In genomic region chr1:32806910-32807523, GRCh38 we compare ENCODE assay signal across 19 cellular contexts. TPM values are rescaled to one million over a fixed set of nuclear protein-coding genes. Genes with fewer than 3 reads are reported as not detected.
DNase-seq lines count a peak whose midpoint lies in the region; ATAC-seq, FAIRE-seq and TF ChIP-seq lines count a peak whose summit lies in the region.
"Had no signal": no experiment of that assay in that cellular context is flagged by ENCODE, and none has a peak within 500 bp of the region (broad histone marks: within the 10 kb centered on the region; RNA-seq: fewer than 3 reads in every experiment).

No MANE protein-coding gene starts in this region.

- H3K9me3 Mint-ChIP-seq in central memory CD8-positive, alpha-beta T cell, result no peaks in the 10 kb centered on the region
- peaks cover 39% of the 10 kb centered on the region for H3K9me3 Mint-ChIP-seq in nephron progenitor cell
- no peaks in the 10 kb centered on the region for H3K9me3 Mint-ChIP-seq in activated T-cell treated with anti-CD3 and anti-CD28 coated beads, Interleukin-2, amount 50 U/mL, for 72 hours
- H3K9me3 Mint-ChIP-seq: natural killer cell treated with Interleukin-12 subunit alpha and Interleukin-12 subunit beta and Interleukin-15 and Interleukin-18, amount 100 ng/mL, for 72 hours had no signal

- H3K4me3 Mint-ChIP-seq in central memory CD8-positive, alpha-beta T cell, result no peak overlapping the region
- H3K4me3 Mint-ChIP-seq in nephron progenitor cell, result no peak overlapping the region
- no peak overlapping the region for H3K4me3 Mint-ChIP-seq in activated T-cell treated with anti-CD3 and anti-CD28 coated beads, Interleukin-2, amount 50 U/mL, for 72 hours
- H3K4me3 Mint-ChIP-seq: natural killer cell treated with Interleukin-12 subunit alpha and Interleukin-12 subunit beta and Interleukin-15 and Interleukin-18, amount 100 ng/mL, for 72 hours had no signal

- peaks cover 44% of the 10 kb centered on the region for H3K36me3 ChIP-seq in BE2C
- H3K36me3 ChIP-seq in HepG2 (replicated peaks in 1 of 2; ENCODE audit: control insufficient read depth in 1 of 2, insufficient read depth in 2 of 2, low read length in 2 of 2), result peaks cover 18 to 73% of the 10 kb centered on the region in 2 experiments; a peak in 4 of 5 replicates
- H3K36me3 ChIP-seq in MM.1S (replicated peaks; ENCODE audit: insufficient read depth, low read length), result peaks cover 12% of the 10 kb centered on the region

- TF ChIP-seq POLR2A in GM12891 (IDR thresholded peaks at IDR 0.05; ENCODE audit: low read depth, low read length) (no peak; the same call in 1 of the 2 replicates), HepG2 (IDR thresholded peaks at IDR 0.05; ENCODE audit: insufficient read depth in 1 of 2, low read depth in 2 of 2, low read length in 2 of 2) (no peak)

- no peaks in the 10 kb centered on the region for H3K27me3 Mint-ChIP-seq in central memory CD8-positive, alpha-beta T cell
- H3K27me3 Mint-ChIP-seq in nephron progenitor cell (ENCODE audit: low read depth, poor library complexity), result peaks cover 3% of the 10 kb centered on the region
- no peaks in the 10 kb centered on the region for H3K27me3 Mint-ChIP-seq in activated T-cell treated with anti-CD3 and anti-CD28 coated beads, Interleukin-2, amount 50 U/mL, for 72 hours (ENCODE audit: low read depth)
- H3K27me3 Mint-ChIP-seq: natural killer cell treated with Interleukin-12 subunit alpha and Interleukin-12 subunit beta and Interleukin-15 and Interleukin-18, amount 100 ng/mL, for 72 hours had no signal

- TF ChIP-seq RAD21 in HepG2 (CRISPR knock-in tag; IDR thresholded peaks at IDR 0.05), result no peak

- H3K9ac ChIP-seq in HepG2 (ENCODE audit: insufficient read depth, low read depth, low read length) (no peak overlapping the region), MM.1S (ENCODE audit: low read length) (no peak overlapping the region)

- ATAC-seq in central memory CD8-positive, alpha-beta T cell (replicated peaks; ENCODE audit: extremely low read depth, poor library complexity, severe bottlenecking), result no peak
- no peak for ATAC-seq in HepG2
- ATAC-seq in activated T-cell treated with anti-CD3 and anti-CD28 coated beads, Interleukin-2, amount 50 U/mL, for 72 hours (replicated peaks in 1 of 2), result no peak
- ATAC-seq: esophagus mucosa; gastroesophageal sphincter; HCT116; natural killer cell treated with Interleukin-12 subunit alpha and Interleukin-12 subunit beta and Interleukin-15 and Interleukin-18, amount 100 ng/mL, for 72 hours had no signal

- intact Hi-C loops in HepG2 (cut with micrococcal nuclease; ENCODE audit: unreplicated experiment), result no loop called here

- H2AFZ ChIP-seq in HepG2 (ENCODE audit: low read length) (no peak overlapping the region), MM.1S (ENCODE audit: low read length) (no peak overlapping the region)

- no peak for FAIRE-seq in GM12891 (lab: Jason Lieb, UNC)
- no peak for FAIRE-seq in HepG2 (lab: Jason Lieb, UNC)

- peaks cover 21% of the 10 kb centered on the region for H3K4me1 Mint-ChIP-seq in central memory CD8-positive, alpha-beta T cell
- H3K4me1 Mint-ChIP-seq in nephron progenitor cell, result peaks cover 26% of the 10 kb centered on the region
- H3K4me1 Mint-ChIP-seq in activated T-cell treated with anti-CD3 and anti-CD28 coated beads, Interleukin-2, amount 50 U/mL, for 72 hours (ENCODE audit: low read depth), result peaks cover 55% of the 10 kb centered on the region

- peaks cover 13% of the 10 kb centered on the region; the same call in 1 of the 2 replicates for H4K20me1 ChIP-seq in HepG2 (ENCODE audit: insufficient read depth, low read length)
- peaks cover 15% of the 10 kb centered on the region for H4K20me1 ChIP-seq in MM.1S (ENCODE audit: insufficient read depth, low read length)

- H3K27ac ChIP-seq in HepG2 (ENCODE audit: extremely low read length, insufficient read depth, low read length) (no peak overlapping the region), MM.1S (ENCODE audit: low read length) (no peak overlapping the region)
- H3K27ac ChIP-seq: gastroesophageal sphincter, tibial nerve had no signal

- no peaks in the 10 kb centered on the region for H3K9me3 ChIP-seq in BE2C
- H3K9me3 ChIP-seq in HepG2 (ENCODE audit: low read length), result no peaks in the 10 kb centered on the region
- H3K9me3 ChIP-seq in MM.1S (replicated peaks; ENCODE audit: insufficient read depth, low read length), result no peaks in the 10 kb centered on the region
- H3K9me3 ChIP-seq: gastroesophageal sphincter, tibial nerve had no signal

- in situ Hi-C loops in HepG2 (cut with HindIII; ENCODE audit: extremely low pct_ligation_motif_present, low pct_unique_long_range_greater_than_20kb), result no loop called here

- no peaks in the 10 kb centered on the region for H3K9me2 ChIP-seq in MM.1S (replicated peaks; ENCODE audit: insufficient read depth, low read length)

- POLR2A ChIA-PET in HepG2 (lab: Yijun Ruan, JAX), result no interaction called here

- H3K27me3 ChIP-seq in BE2C (no peaks in the 10 kb centered on the region), HepG2 (ENCODE audit: control insufficient read depth in 1 of 2, insufficient read depth in 2 of 2, low read length in 2 of 2) (no peaks in the 10 kb centered on the region), MM.1S (replicated peaks; ENCODE audit: insufficient read depth, low read length) (no peaks in the 10 kb centered on the region)
- H3K27me3 ChIP-seq: gastroesophageal sphincter, tibial nerve had no signal

- TF ChIP-seq CTCF in BE2C (IDR thresholded peaks at IDR 0.05; ENCODE audit: low read depth, low read length) (no peak), nephron progenitor cell (IDR thresholded peaks at IDR 0.05) (no peak), HepG2 (CRISPR knock-in tag; IDR thresholded peaks at IDR 0.05) (no peak), MM.1S (IDR thresholded peaks at IDR 0.05; ENCODE audit: low read length) (no peak)

- peaks cover 34% of the 10 kb centered on the region for H3K36me3 Mint-ChIP-seq in central memory CD8-positive, alpha-beta T cell (ENCODE audit: insufficient read depth)
- peaks cover 91% of the 10 kb centered on the region for H3K36me3 Mint-ChIP-seq in nephron progenitor cell (ENCODE audit: low read depth)
- peaks cover 19 to 63% of the 10 kb centered on the region in 2 donors for H3K36me3 Mint-ChIP-seq in activated T-cell treated with anti-CD3 and anti-CD28 coated beads, Interleukin-2, amount 50 U/mL, for 72 hours (ENCODE audit: insufficient read depth in 2 of 2)

- TF ChIP-seq EP300 in HepG2 (IDR thresholded peaks at IDR 0.05; ENCODE audit: low read depth in 2 of 2, low read length in 2 of 2) (no peak), HepG2 (CRISPR knock-in tag; IDR thresholded peaks at IDR 0.05; ENCODE audit: borderline replicate concordance) (no peak)

- no TSS peak for BruUV-seq in HepG2 (replicated peaks; lab: Mats Ljungman, UMichigan)

- H3K4me2 ChIP-seq in HepG2 (ENCODE audit: low read depth, low read length) (no peak overlapping the region), MM.1S (ENCODE audit: low read depth, low read length) (no peak overlapping the region)

- H3K4me3 ChIP-seq in BE2C (ENCODE audit: low read depth, low read length) (no peak overlapping the region), HepG2 (replicated peaks in 1 of 3; ENCODE audit: insufficient read depth in 1 of 3, low read depth in 2 of 3, low read length in 3 of 3) (no peak overlapping the region), MM.1S (ENCODE audit: low read length) (no peak overlapping the region)
- H3K4me3 ChIP-seq: gastroesophageal sphincter, tibial nerve had no signal

- WGBS in HepG2 (ENCODE audit: low lambda C conversion rate), result 91% methylated on average over 4 of the region's 4 CpGs

- CTCF ChIA-PET in HepG2 (lab: Yijun Ruan, JAX; ENCODE audit: low intra/inter-chr PET ratio, low total read pairs), result no interaction called here

- H3K79me2 ChIP-seq in HepG2 (ENCODE audit: insufficient read depth, low read length) (peaks cover 17% of the 10 kb centered on the region), MM.1S (ENCODE audit: low read length) (peaks cover 72% of the 10 kb centered on the region)

- no peaks in the 10 kb centered on the region for H3F3A ChIP-seq in MM.1S (ENCODE audit: insufficient read depth, low read length)

- peak; percentile 6 for DNase-seq in BE2C
- no peak for DNase-seq in GM12891 (ENCODE audit: insufficient read length, low spot score)
- DNase-seq in central memory CD8-positive, alpha-beta T cell (ENCODE audit: low spot score in 2 of 2), result no peak
- no peak for DNase-seq in nephron progenitor cell
- no peak for DNase-seq in HepG2 (ENCODE audit: low spot score)
- DNase-seq in MM.1S, result no peak
- no peak for DNase-seq in activated T-cell treated with anti-CD3 and anti-CD28 coated beads, Interleukin-2, amount 50 U/mL, for 72 hours
- DNase-seq: activated CD4-positive, alpha-beta T cell treated with anti-CD3 and anti-CD28 coated beads for 48 hours; activated CD8-positive, alpha-beta memory T cell treated with anti-CD3 and anti-CD28 coated beads, Interleukin-2, amount 50 U/mL, for 4 hours; NCI-H146; SIG-M5; stimulated activated CD4-positive, alpha-beta T cell treated with anti-CD3 and anti-CD28 coated beads, Interleukin-2, amount 100 ng/mL, for 24 hours; stimulated activated naive CD4-positive, alpha-beta T cell treated with Interleukin-2 at 50 U/mL for 16 hours; T-helper 1 cell had no signal

- peak overlapping the region; percentile 46 for H3K27ac Mint-ChIP-seq in central memory CD8-positive, alpha-beta T cell (ENCODE audit: low read depth)
- peak overlapping the region; percentile 6 for H3K27ac Mint-ChIP-seq in nephron progenitor cell
- no peak overlapping the region for H3K27ac Mint-ChIP-seq in activated T-cell treated with anti-CD3 and anti-CD28 coated beads, Interleukin-2, amount 50 U/mL, for 72 hours

- H3K4me1 ChIP-seq in BE2C, result no peaks in the 10 kb centered on the region
- H3K4me1 ChIP-seq in HepG2 (ENCODE audit: insufficient read depth, low read length), result peaks cover 7% of the 10 kb centered on the region
- no peaks in the 10 kb centered on the region for H3K4me1 ChIP-seq in MM.1S (ENCODE audit: low read length)

RNA-seq across cellular contexts. Expression of gene YARS1, which starts 10.1 kb away (rescaled TPM):
- polyA plus RNA-seq in BE2C (2012; ENCODE audit: insufficient read depth, insufficient read length, low read depth), result 252 TPM
- 86.4 TPM for polyA plus RNA-seq in GM12891 (2012; ENCODE audit: low read depth, missing spikeins)
- total RNA-seq in HepG2 (2016; rRNA removed; fragmentation: Illumina TruSeq; extraction: Trizol), result 102 and 113 TPM in 2 replicates
- 36.6 and 40.5 TPM in 2 replicates for total RNA-seq in HepG2 (2016; cell fraction: cytosol; rRNA removed; fragmentation: Illumina TruSeq; extraction: Trizol; ENCODE audit: low read depth)
- total RNA-seq in HepG2 (2016; cell fraction: insoluble cytoplasmic fraction; rRNA removed; fragmentation: Illumina TruSeq; extraction: Trizol), result 96.0 and 117 TPM in 2 replicates
- 43.4 and 44.4 TPM in 2 replicates for total RNA-seq in HepG2 (2016; cell fraction: membrane; rRNA removed; fragmentation: Illumina TruSeq; extraction: Trizol)
- total RNA-seq in HepG2 (2016; cell fraction: nucleus; rRNA removed; fragmentation: Illumina TruSeq; extraction: Trizol), result 70.7 and 78.7 TPM in 2 replicates
- polyA plus RNA-seq in HepG2 (2011; rRNA removed), result 50.1 and 52.2 TPM in 2 replicates
- polyA plus RNA-seq in HepG2 (2011; cell fraction: cytosol; rRNA removed), result 32.2 and 38.5 TPM in 2 replicates
- polyA plus RNA-seq in HepG2 (2011; cell fraction: nucleus; rRNA removed), result 91.6 and 121 TPM in 2 replicates
- polyA plus RNA-seq in HepG2 (2012), result 124 and 158 TPM in 2 replicates
- polyA plus RNA-seq in HepG2 (2016; cell fraction: cytosol; fragmentation: Illumina TruSeq; extraction: Trizol; ENCODE audit: low read depth), result 11.8 and 14.3 TPM in 2 replicates
- 83.4 and 91.9 TPM in 2 replicates for polyA plus RNA-seq in HepG2 (2016; cell fraction: insoluble cytoplasmic fraction; fragmentation: Illumina TruSeq; extraction: Trizol; ENCODE audit: low read depth)
- 20.7 and 20.8 TPM in 2 replicates for polyA plus RNA-seq in HepG2 (2016; cell fraction: membrane; fragmentation: Illumina TruSeq; extraction: Trizol; ENCODE audit: low read depth)
- 117 TPM in 2 replicates for polyA plus RNA-seq in HepG2 (2016; cell fraction: nucleus; fragmentation: Illumina TruSeq; extraction: Trizol; ENCODE audit: insufficient read depth, low read depth)
- 68.0 and 103 TPM in 2 replicates for polyA minus RNA-seq in HepG2 (2011; rRNA and poly(A)+ RNA removed; ENCODE audit: low replicate concordance)
- polyA minus RNA-seq in HepG2 (2011; cell fraction: cytosol; rRNA and poly(A)+ RNA removed), result 43.2 and 68.7 TPM in 2 replicates
- 63.1 and 101 TPM in 2 replicates for polyA minus RNA-seq in HepG2 (2011; cell fraction: nucleus; rRNA and poly(A)+ RNA removed)
- total RNA-seq in activated T-cell treated with anti-CD3 and anti-CD28 coated beads, Interleukin-2, amount 50 U/mL, for 72 hours, result 100 to 1,000 TPM; 341 to 388 TPM

RNA-seq across cellular contexts. Expression of gene S100PBP, which starts 10.4 kb away (rescaled TPM):
- 18.9 TPM for polyA plus RNA-seq in BE2C (2012; ENCODE audit: insufficient read depth, insufficient read length, low read depth)
- 19.2 TPM for polyA plus RNA-seq in GM12891 (2012; ENCODE audit: low read depth, missing spikeins)
- total RNA-seq in HepG2 (2016; rRNA removed; fragmentation: Illumina TruSeq; extraction: Trizol), result 26.1 and 28.4 TPM in 2 replicates
- 18.1 and 18.8 TPM in 2 replicates for total RNA-seq in HepG2 (2016; cell fraction: cytosol; rRNA removed; fragmentation: Illumina TruSeq; extraction: Trizol; ENCODE audit: low read depth)
- total RNA-seq in HepG2 (2016; cell fraction: insoluble cytoplasmic fraction; rRNA removed; fragmentation: Illumina TruSeq; extraction: Trizol), result 24.5 and 27.7 TPM in 2 replicates
- 22.6 and 25.5 TPM in 2 replicates for total RNA-seq in HepG2 (2016; cell fraction: membrane; rRNA removed; fragmentation: Illumina TruSeq; extraction: Trizol)
- total RNA-seq in HepG2 (2016; cell fraction: nucleus; rRNA removed; fragmentation: Illumina TruSeq; extraction: Trizol), result 24.5 and 34.9 TPM in 2 replicates
- polyA plus RNA-seq in HepG2 (2011; rRNA removed), result 17.9 and 20.4 TPM in 2 replicates
- 6.8 and 11.2 TPM in 2 replicates for polyA plus RNA-seq in HepG2 (2011; cell fraction: cytosol; rRNA removed)
- 18.2 and 22.4 TPM in 2 replicates for polyA plus RNA-seq in HepG2 (2011; cell fraction: nucleus; rRNA removed)
- 10.8 and 13.1 TPM in 2 replicates for polyA plus RNA-seq in HepG2 (2012)
- polyA plus RNA-seq in HepG2 (2016; cell fraction: cytosol; fragmentation: Illumina TruSeq; extraction: Trizol; ENCODE audit: low read depth), result 4.2 and 4.7 TPM in 2 replicates
- 19.5 and 20.9 TPM in 2 replicates for polyA plus RNA-seq in HepG2 (2016; cell fraction: insoluble cytoplasmic fraction; fragmentation: Illumina TruSeq; extraction: Trizol; ENCODE audit: low read depth)
- polyA plus RNA-seq in HepG2 (2016; cell fraction: membrane; fragmentation: Illumina TruSeq; extraction: Trizol; ENCODE audit: low read depth), result 5.3 and 5.6 TPM in 2 replicates
- polyA plus RNA-seq in HepG2 (2016; cell fraction: nucleus; fragmentation: Illumina TruSeq; extraction: Trizol; ENCODE audit: insufficient read depth, low read depth), result 49.7 and 53.4 TPM in 2 replicates
- 20.9 and 25.1 TPM in 2 replicates for polyA minus RNA-seq in HepG2 (2011; rRNA and poly(A)+ RNA removed; ENCODE audit: low replicate concordance)
- polyA minus RNA-seq in HepG2 (2011; cell fraction: cytosol; rRNA and poly(A)+ RNA removed), result 9.6 and 12.2 TPM in 2 replicates
- 44.3 and 47.9 TPM in 2 replicates for polyA minus RNA-seq in HepG2 (2011; cell fraction: nucleus; rRNA and poly(A)+ RNA removed)
- total RNA-seq in activated T-cell treated with anti-CD3 and anti-CD28 coated beads, Interleukin-2, amount 50 U/mL, for 72 hours, result 10 to 100 TPM; 45.5 to 52.9 TPM
